Comparison of ENCODE assay signal across 11 cellular contexts in the genomic region with DNA sequence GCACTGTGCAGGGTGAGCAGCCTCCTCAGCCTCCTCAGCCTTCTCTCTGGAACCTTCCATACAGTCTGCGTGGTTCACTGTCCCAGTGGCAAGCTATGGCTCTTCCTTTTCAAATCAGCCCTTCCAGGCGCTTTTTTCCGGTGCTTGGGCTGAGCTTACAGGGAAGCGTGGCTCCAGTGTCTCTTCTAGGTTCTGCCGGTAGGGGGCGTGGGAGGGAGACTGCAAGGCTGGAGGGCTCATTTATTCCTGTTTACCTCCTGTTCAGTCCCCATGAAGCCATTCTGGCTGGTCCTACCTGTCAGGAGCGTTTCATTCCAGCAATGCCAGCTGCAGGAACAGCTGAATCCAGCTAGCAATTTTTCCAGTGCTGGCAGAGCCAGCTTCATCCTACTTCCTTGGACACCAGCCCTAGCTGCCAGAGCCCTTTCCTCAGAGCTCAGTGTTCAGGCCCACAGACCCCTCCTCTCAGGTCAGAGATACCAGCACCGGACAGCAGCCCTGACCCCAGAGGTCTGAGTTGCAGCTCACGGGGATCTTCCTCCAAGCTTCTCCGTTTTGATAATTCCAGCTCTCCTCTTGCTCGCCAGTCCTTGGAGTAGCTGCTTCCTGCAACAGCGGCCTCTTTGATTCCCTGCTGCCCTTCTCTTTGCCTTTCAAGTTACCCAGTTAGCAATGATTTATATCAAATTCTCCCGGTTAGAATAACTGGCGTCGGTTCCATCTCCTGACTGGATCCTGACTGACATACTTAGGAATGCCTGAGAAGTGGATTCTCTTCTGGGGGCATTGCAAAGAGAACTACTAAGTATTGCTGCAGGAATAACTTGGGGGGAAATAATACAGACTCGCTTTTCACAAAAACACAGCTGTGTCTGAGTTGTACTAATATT.
DNase-seq lines count a peak whose midpoint lies in the region; ATAC-seq and TF ChIP-seq lines count a peak whose summit lies in the region.
"Had no signal": no experiment of that assay in that cellular context is flagged by ENCODE, and none has a peak within 500 bp of the region (broad histone marks: within the 10 kb centered on the region; RNA-seq: fewer than 3 reads in every experiment).

No MANE protein-coding gene starts in this region.

- no peaks in the 10 kb centered on the region for H3K9me3 ChIP-seq in DOHH2 (ENCODE audit: control insufficient read depth, insufficient read depth, low read length)
- H3K9me3 ChIP-seq in esophagus squamous epithelium: no peaks in the 10 kb centered on the region

- TF ChIP-seq POLR2A in esophagus squamous epithelium (IDR thresholded peaks at IDR 0.05): no peak

- no peak for ATAC-seq in HG03139 (IDR thresholded peaks at IDR 0.05; ENCODE audit: unreplicated experiment)
- ATAC-seq in HG02870 (IDR thresholded peaks at IDR 0.05; ENCODE audit: unreplicated experiment): no peak

- no peak overlapping the region for H3K4me2 ChIP-seq in DOHH2 (ENCODE audit: low read length)

- intact Hi-C loops in esophagus squamous epithelium (cut with DNase I): no loop called here

- H3K9me2 ChIP-seq in DOHH2 (replicated peaks; ENCODE audit: control insufficient read depth, low read length): no peaks in the 10 kb centered on the region

- H3K36me3 ChIP-seq in DOHH2 (ENCODE audit: control insufficient read depth, low read length) (no peaks in the 10 kb centered on the region), esophagus squamous epithelium (no peaks in the 10 kb centered on the region)

- H3F3A ChIP-seq in DOHH2 (ENCODE audit: control insufficient read depth, insufficient read depth): no peaks in the 10 kb centered on the region

- peaks cover 7% of the 10 kb centered on the region for H3K27me3 ChIP-seq in DOHH2 (ENCODE audit: control insufficient read depth, low read length)
- H3K27me3 ChIP-seq in esophagus squamous epithelium: peaks cover 0 to 33% (median 0%) of the 10 kb centered on the region in 4 donors

- 47 to 54% methylated on average over 15 to 16 of the region's 16 CpGs for WGBS in esophagus squamous epithelium, 2 donors

- no peaks in the 10 kb centered on the region for H3K4me1 ChIP-seq in DOHH2 (ENCODE audit: control insufficient read depth, low read length)
- H3K4me1 ChIP-seq in esophagus squamous epithelium: no peaks in the 10 kb centered on the region

- H3K79me2 ChIP-seq in DOHH2 (ENCODE audit: control insufficient read depth, low read length): no peaks in the 10 kb centered on the region

- TF ChIP-seq CTCF in 22Rv1 (IDR thresholded peaks at IDR 0.05) (peak; percentile 52), DOHH2 (IDR thresholded peaks at IDR 0.05; ENCODE audit: low read depth, low read length, poor library complexity, severe bottlenecking) (peak; percentile 34), fibroblast of pulmonary artery (IDR thresholded peaks at IDR 0.05; ENCODE audit: low read length, missing control alignments) (peak; percentile 32), esophagus squamous epithelium (IDR thresholded peaks at IDR 0.05) (no peak)

- DNase-seq in RPMI7951 (ENCODE audit: low read depth): peak; percentile 33
- DNase-seq in fibroblast of pulmonary artery (ENCODE audit: low read depth): no peak
- DNase-seq in esophagus squamous epithelium (lab: John Stamatoyannopoulos, UW): no peak
- DNase-seq in activated CD8-positive, alpha-beta memory T cell treated with anti-CD3 and anti-CD28 coated beads for 24 hours: no peak
- DNase-seq: effector CD4-positive, alpha-beta T cell; naive B cell; NCI-H1436 treated with DMSO at 0.1 percent for 48 hours had no signal

- no peak overlapping the region for H3K4me3 ChIP-seq in DOHH2 (ENCODE audit: low read length)
- no peak overlapping the region for H3K4me3 ChIP-seq in fibroblast of pulmonary artery (replicated peaks; ENCODE audit: low read depth, low read length)
- no peak overlapping the region for H3K4me3 ChIP-seq in esophagus squamous epithelium

- H3K27ac ChIP-seq in 22Rv1: no peak overlapping the region
- H3K27ac ChIP-seq in DOHH2 (ENCODE audit: low read depth, low read length): no peak overlapping the region
- no peak overlapping the region for H3K27ac ChIP-seq in esophagus squamous epithelium

- no peaks in the 10 kb centered on the region for H4K20me1 ChIP-seq in DOHH2 (ENCODE audit: control insufficient read depth, insufficient read depth, low read depth, low read length)

Comparison
In these comparisons a context has a peak if more than half of its experiments do, and no peak if none do; other contexts are left out.
1. CTCF ChIP-seq: peak in 22Rv1 (single experiment), DOHH2 (single experiment) and fibroblast of pulmonary artery (single experiment); none in esophagus squamous epithelium (0 of 6).